In the genomic region with DNA sequence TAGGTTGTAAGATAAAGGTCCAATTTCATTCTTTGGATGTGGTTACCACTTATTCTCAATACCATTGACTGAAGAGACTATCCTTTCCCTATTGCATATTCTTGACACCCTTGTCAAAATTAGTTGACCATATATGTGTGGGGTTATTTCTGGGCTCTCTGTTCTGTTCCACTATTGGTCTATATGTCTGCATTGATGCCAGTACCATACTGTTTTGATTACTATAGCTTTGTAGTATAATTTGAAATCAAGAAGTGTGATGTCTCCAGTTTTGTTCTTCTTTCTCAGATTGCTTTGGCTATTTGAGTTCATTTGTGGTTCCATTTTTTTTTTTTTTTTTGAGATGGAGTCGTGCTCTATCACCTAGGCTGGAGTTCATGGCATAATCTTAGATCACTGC, we compare ENCODE assay signal across 12 cellular contexts. TPM values are rescaled to one million over a fixed set of nuclear protein-coding genes. Genes with fewer than 3 reads are reported as not detected.
"Had no signal": no experiment of that assay in that cellular context is flagged by ENCODE, and none has a peak within 500 bp of the region (broad histone marks: within the 10 kb centered on the region; RNA-seq: fewer than 3 reads in every experiment).

No MANE protein-coding gene starts in this region.

- ATAC-seq: GM23338, HCT116 had no signal

- DNase-seq: GM23248, GOT3, H7, H9, HCEC 1CT, HFFc6 had no signal

- H3K9ac ChIP-seq: GM23248 had no signal

- H3K27ac ChIP-seq: GM23248 had no signal

- H3K27ac Mint-ChIP-seq: GM23338, H9, HFFc6 had no signal

- H2AFZ ChIP-seq: GM23248, GM23338 had no signal

- H3K36me3 ChIP-seq: HAP-1 had no signal

- H3K4me2 ChIP-seq: GM23338 had no signal

- FAIRE-seq: H1, H54 had no signal

- H3K4me3 Mint-ChIP-seq: GM23338, H9, HFFc6 had no signal

- H3K4me3 ChIP-seq: GM23248, GM23338, HAP-1 had no signal

RNA-seq across cellular contexts. Expression of gene RAET1E, which starts 25.7 kb away (rescaled TPM):
- total RNA-seq: GM23338, H1, H4, H7, H9 had no signal
- polyA plus RNA-seq: GM23338, H1 had no signal

RNA-seq across cellular contexts. Expression of gene RAET1G, which starts 50.7 kb away (rescaled TPM):
- total RNA-seq: GM23338, H1, H4, H7, H9 had no signal
- polyA plus RNA-seq: GM23338 had no signal
